In genomic region chr11:126083829-126084607, GRCh38 we compare ENCODE assay signal across 1 cellular context.
A peak's percentile ranks its signal among the peaks of the same experiment; 100 is the strongest.
TF ChIP-seq lines count a peak whose summit lies in the region.

No MANE protein-coding gene starts in this region.

TF ChIP-seq in HepG2, 621 proteins besides CTCF, POLR2A, EP300 and RAD21 (continued from another document):
- no peak for TF ChIP-seq PREB (CRISPR knock-in tag; IDR thresholded peaks at IDR 0.05)
- no peak for TF ChIP-seq NFIC (IDR thresholded peaks at IDR 0.05; ENCODE audit: low read length)
- TF ChIP-seq REXO4 (CRISPR knock-in tag; IDR thresholded peaks at IDR 0.05; ENCODE audit: borderline replicate concordance), result no peak
- no peak for TF ChIP-seq TFAP4 (IDR thresholded peaks at IDR 0.05; ENCODE audit: borderline replicate concordance, low read depth)
- no peak for TF ChIP-seq ZSCAN29 (CRISPR knock-in tag; conservative IDR thresholded peaks at IDR 0.05)
- TF ChIP-seq SETDB1 (CRISPR knock-in tag; IDR thresholded peaks at IDR 0.05; ENCODE audit: borderline replicate concordance), result 0 out of 2 replicates have a peak, but pooled peaks have one; percentile 20
- TF ChIP-seq RORA (CRISPR knock-in tag; IDR thresholded peaks at IDR 0.05), result no peak
- no peak for TF ChIP-seq SOX6 (IDR thresholded peaks at IDR 0.05)
- 0 out of 2 replicates have a peak, but pooled peaks have one; percentile 4 for TF ChIP-seq SOX6 (CRISPR knock-in tag; IDR thresholded peaks at IDR 0.05)
- no peak for TF ChIP-seq SP1 (IDR thresholded peaks at IDR 0.05)
- no peak for TF ChIP-seq SP1 (CRISPR knock-in tag; IDR thresholded peaks at IDR 0.05)
- 0 out of 2 replicates have a peak, but pooled peaks have one; percentile 37 for TF ChIP-seq ZNF891 (CRISPR knock-in tag; IDR thresholded peaks at IDR 0.05)
- TF ChIP-seq JARID2 (CRISPR knock-in tag; IDR thresholded peaks at IDR 0.05; ENCODE audit: insufficient replicate concordance), result no peak
- TF ChIP-seq ATF4 (CRISPR knock-in tag; IDR thresholded peaks at IDR 0.05), result no peak
- no peak for TF ChIP-seq ZNF326 (CRISPR knock-in tag; IDR thresholded peaks at IDR 0.05; ENCODE audit: borderline replicate concordance)
- TF ChIP-seq SRY (CRISPR knock-in tag; IDR thresholded peaks at IDR 0.05), result no peak
- no peak for TF ChIP-seq ZFP62 (CRISPR knock-in tag; IDR thresholded peaks at IDR 0.05)
- TF ChIP-seq SP4 (CRISPR knock-in tag; IDR thresholded peaks at IDR 0.05), result no peak
- no peak for TF ChIP-seq BRCA1 (CRISPR knock-in tag; IDR thresholded peaks at IDR 0.05)
- no peak for TF ChIP-seq GABPA (IDR thresholded peaks at IDR 0.05; ENCODE audit: low read depth, low read length)
- no peak for TF ChIP-seq GABPA (CRISPR knock-in tag; IDR thresholded peaks at IDR 0.05; ENCODE audit: low read depth)
- peak; percentile 36; the same call in 1 of the 2 replicates for TF ChIP-seq SALL1 (CRISPR knock-in tag; IDR thresholded peaks at IDR 0.05)
- TF ChIP-seq ZIK1 (CRISPR knock-in tag; IDR thresholded peaks at IDR 0.05; ENCODE audit: borderline replicate concordance, low read depth), result peak; percentile 17; the same call in 1 of the 2 replicates
- no peak for TF ChIP-seq ZNF343 (CRISPR knock-in tag; IDR thresholded peaks at IDR 0.05)
- TF ChIP-seq SMYD3 (CRISPR knock-in tag; IDR thresholded peaks at IDR 0.05), result no peak
- no peak for TF ChIP-seq STAT5B (CRISPR knock-in tag; IDR thresholded peaks at IDR 0.05)
- TF ChIP-seq ZNF317 (CRISPR knock-in tag; IDR thresholded peaks at IDR 0.05), result no peak
- TF ChIP-seq ZNF235 (CRISPR knock-in tag; IDR thresholded peaks at IDR 0.05; ENCODE audit: borderline replicate concordance), result no peak
- no peak for TF ChIP-seq BORCS8-MEF2B (CRISPR knock-in tag; IDR thresholded peaks at IDR 0.05)
- no peak for TF ChIP-seq ZBTB20 (CRISPR knock-in tag; IDR thresholded peaks at IDR 0.05; ENCODE audit: borderline replicate concordance, low read depth)
- TF ChIP-seq KLF6 (CRISPR knock-in tag; IDR thresholded peaks at IDR 0.05), result no peak
- no peak for TF ChIP-seq ZBTB10 (CRISPR knock-in tag; IDR thresholded peaks at IDR 0.05; ENCODE audit: borderline replicate concordance)
- TF ChIP-seq ZNF329 (CRISPR knock-in tag; IDR thresholded peaks at IDR 0.05; ENCODE audit: low read depth), result no peak
- TF ChIP-seq ARNTL (CRISPR knock-in tag; IDR thresholded peaks at IDR 0.05), result no peak
- no peak for TF ChIP-seq ZSCAN30 (CRISPR knock-in tag; IDR thresholded peaks at IDR 0.05)
- no peak for TF ChIP-seq ZNF550 (CRISPR knock-in tag; IDR thresholded peaks at IDR 0.05; ENCODE audit: borderline replicate concordance)
- TF ChIP-seq DRAP1 (CRISPR knock-in tag; IDR thresholded peaks at IDR 0.05), result no peak
- TF ChIP-seq HNF1B (CRISPR knock-in tag; IDR thresholded peaks at IDR 0.05), result peak; percentile 51; the same call in 1 of the 2 replicates
- TF ChIP-seq ZNF33A (CRISPR knock-in tag; IDR thresholded peaks at IDR 0.05; ENCODE audit: borderline replicate concordance), result no peak
- TF ChIP-seq ATF7-NPFF (CRISPR knock-in tag; IDR thresholded peaks at IDR 0.05; ENCODE audit: low read depth), result no peak
- no peak for TF ChIP-seq ZNF883 (CRISPR knock-in tag; IDR thresholded peaks at IDR 0.05; ENCODE audit: not compliant biosample characterization)
- TF ChIP-seq ZNF136 (CRISPR knock-in tag; IDR thresholded peaks at IDR 0.05; ENCODE audit: low read depth), result no peak
- TF ChIP-seq ZNF274 (CRISPR knock-in tag; IDR thresholded peaks at IDR 0.05), result 0 out of 2 replicates have a peak, but pooled peaks have one; percentile 27
- TF ChIP-seq ZNF772 (CRISPR knock-in tag; IDR thresholded peaks at IDR 0.05), result 0 out of 2 replicates have a peak, but pooled peaks have one; percentile 30
- no peak for TF ChIP-seq ZNF512 (CRISPR knock-in tag; IDR thresholded peaks at IDR 0.05)
- TF ChIP-seq NAIF1 (CRISPR knock-in tag; IDR thresholded peaks at IDR 0.05; ENCODE audit: borderline replicate concordance), result no peak
- no peak for TF ChIP-seq HDAC2 (CRISPR knock-in tag; IDR thresholded peaks at IDR 0.05)
- no peak for TF ChIP-seq ATF1 (CRISPR knock-in tag; IDR thresholded peaks at IDR 0.05)
- TF ChIP-seq UBTF (CRISPR knock-in tag; IDR thresholded peaks at IDR 0.05), result 0 out of 2 replicates have a peak, but pooled peaks have one; percentile 7
- TF ChIP-seq TRAFD1 (CRISPR knock-in tag; IDR thresholded peaks at IDR 0.05; ENCODE audit: borderline replicate concordance), result no peak
- no peak for TF ChIP-seq ZEB1 (IDR thresholded peaks at IDR 0.05; ENCODE audit: insufficient replicate concordance, low read depth)
- TF ChIP-seq ZNF446 (CRISPR knock-in tag; IDR thresholded peaks at IDR 0.05), result no peak
- no peak for TF ChIP-seq MXD3 (CRISPR knock-in tag; IDR thresholded peaks at IDR 0.05)
- TF ChIP-seq ETV5 (CRISPR knock-in tag; IDR thresholded peaks at IDR 0.05; ENCODE audit: borderline replicate concordance), result 0 out of 2 replicates have a peak, but pooled peaks have one; percentile 23
